ENCODE assay signal across 25 cellular contexts in genomic region chr1:112807999-112808398, GRCh38.
"Had no signal": no experiment of that assay in that cellular context is flagged by ENCODE, and none has a peak within 500 bp of the region (broad histone marks: within the 10 kb centered on the region; RNA-seq: fewer than 3 reads in every experiment).

No MANE protein-coding gene starts in this region.

- H3K9me3 Mint-ChIP-seq: activated B cell treated with CpG ODN at 0.5 μM for 24 hours; activated naive CD4-positive, alpha-beta T cell treated with anti-CD3 and anti-CD28 coated beads, Interleukin-2, amount 50 U/mL, for 72 hours; activated T-cell treated with anti-CD3 and anti-CD28 coated beads, Interleukin-2, amount 50 U/mL, for 24 hours; activated T-helper 17 cell treated with anti-CD3 and anti-CD28 coated beads, Interleukin-2, amount 50 U/mL, for 72 hours; nephron; stimulated activated naive CD8-positive, alpha-beta T cell treated with anti-CD3 and anti-CD28 coated beads, Interleukin-15, Interleukin-2, amounts not matched to agents 100 ng/mL and 50 ng/mL, for 24 hours had no signal

- H3K4me3 Mint-ChIP-seq: activated B cell treated with CpG ODN at 0.5 μM for 24 hours; activated CD4-positive, alpha-beta T cell treated with anti-CD3 and anti-CD28 coated beads for 36 hours; activated T-cell treated with anti-CD3 and anti-CD28 coated beads, Interleukin-2, amount 50 U/mL, for 24 hours; activated T-helper 17 cell treated with anti-CD3 and anti-CD28 coated beads, Interleukin-2, amount 50 U/mL, for 72 hours; nephron; stimulated activated naive CD8-positive, alpha-beta T cell treated with anti-CD3 and anti-CD28 coated beads, Interleukin-15, Interleukin-2, amounts not matched to agents 100 ng/mL and 50 ng/mL, for 24 hours had no signal

- H3K36me3 Mint-ChIP-seq: activated naive CD4-positive, alpha-beta T cell treated with anti-CD3 and anti-CD28 coated beads, Interleukin-2, amount 50 U/mL, for 72 hours had no signal

- H3K27ac Mint-ChIP-seq: activated B cell treated with CpG ODN at 0.5 μM for 24 hours; activated CD4-positive, alpha-beta T cell treated with anti-CD3 and anti-CD28 coated beads for 36 hours; activated naive CD4-positive, alpha-beta T cell treated with anti-CD3 and anti-CD28 coated beads, Interleukin-2, amount 50 U/mL, for 72 hours; activated T-cell treated with anti-CD3 and anti-CD28 coated beads, Interleukin-2, amount 50 U/mL, for 24 hours; activated T-helper 17 cell treated with anti-CD3 and anti-CD28 coated beads, Interleukin-2, amount 50 U/mL, for 72 hours; stimulated activated naive CD8-positive, alpha-beta T cell treated with anti-CD3 and anti-CD28 coated beads, Interleukin-15, Interleukin-2, amounts not matched to agents 100 ng/mL and 50 ng/mL, for 24 hours had no signal

- H3K36me3 ChIP-seq: ascending aorta, brain microvascular endothelial cell, lower lobe of right lung, pancreas, thyroid gland had no signal

- ATAC-seq: activated CD4-positive, alpha-beta T cell treated with anti-CD3 and anti-CD28 coated beads for 36 hours; activated naive CD4-positive, alpha-beta T cell treated with anti-CD3 and anti-CD28 coated beads, Interleukin-2, amount 50 U/mL, for 72 hours; activated T-helper 17 cell treated with anti-CD3 and anti-CD28 coated beads, Interleukin-2, amount 50 U/mL, for 72 hours; left colon; lower lobe of right lung; pancreas; sciatic nerve had no signal

- H3K27me3 Mint-ChIP-seq: stimulated activated naive CD8-positive, alpha-beta T cell treated with anti-CD3 and anti-CD28 coated beads, Interleukin-15, Interleukin-2, amounts not matched to agents 100 ng/mL and 50 ng/mL, for 24 hours had no signal

- H3K27ac ChIP-seq: ascending aorta, brain microvascular endothelial cell, lower lobe of right lung, pancreas, thyroid gland had no signal

- H3K27me3 ChIP-seq: ascending aorta, pancreas, thyroid gland had no signal

- DNase-seq: activated B cell treated with CpG ODN at 0.5 μM for 24 hours; activated CD4-positive, alpha-beta T cell treated with anti-CD3 and anti-CD28 coated beads for 36 hours; activated CD4-positive, alpha-beta T cell treated with anti-CD3 and anti-CD28 coated beads, Interleukin-2, amount 50 U/mL, for 4 hours; activated CD8-positive, alpha-beta memory T cell treated with anti-CD3 and anti-CD28 coated beads for 24 hours; activated CD8-positive, alpha-beta memory T cell treated with anti-CD3 and anti-CD28 coated beads, Interleukin-2, amount 50 U/mL, for 4 hours; activated T-cell treated with anti-CD3 and anti-CD28 coated beads, Interleukin-2, amount 50 U/mL, for 24 hours; brain microvascular endothelial cell; central memory CD4-positive, alpha-beta T cell; effector memory CD4-positive, alpha-beta T cell; foreskin melanocyte; glutamatergic neuron; islet precursor cell; left colon; lower lobe of right lung; pancreas; stimulated activated CD4-positive, alpha-beta T cell treated with anti-CD3 and anti-CD28 coated beads, Interleukin-4, amount 100 ng/mL, for 24 hours; substantia nigra; T-helper 9 cell; thyroid gland had no signal

- H3K9me3 ChIP-seq: ascending aorta, lower lobe of right lung, pancreas, thyroid gland had no signal

- H3K4me1 ChIP-seq: ascending aorta, lower lobe of right lung, thyroid gland had no signal

- H3K4me3 ChIP-seq: ascending aorta, lower lobe of right lung, pancreas, thyroid gland had no signal

- H3K4me1 Mint-ChIP-seq: activated B cell treated with CpG ODN at 0.5 μM for 24 hours; activated CD4-positive, alpha-beta T cell treated with anti-CD3 and anti-CD28 coated beads for 36 hours; activated T-helper 17 cell treated with anti-CD3 and anti-CD28 coated beads, Interleukin-2, amount 50 U/mL, for 72 hours had no signal
